In genomic region chr14:104386281-104386841, GRCh38 we compare ENCODE assay signal across 2 cellular contexts.
TF ChIP-seq lines count a peak whose summit lies in the region.

No MANE protein-coding gene starts in this region.

TF ChIP-seq in SK-N-SH, 30 proteins besides CTCF, POLR2A, EP300 and RAD21 (continued from another document):
- no peak for TF ChIP-seq ZBTB33 (IDR thresholded peaks at IDR 0.05; ENCODE audit: borderline replicate concordance, low read depth)
- TF ChIP-seq TCF12 (IDR thresholded peaks at IDR 0.05): no peak
- TF ChIP-seq TAF1 (IDR thresholded peaks at IDR 0.05; ENCODE audit: borderline replicate concordance, low read depth, low read length): no peak
- TF ChIP-seq GATA2 (CRISPR knock-in tag; IDR thresholded peaks at IDR 0.05): no peak
TF ChIP-seq in SK-N-SH: peak in this region for 0.

TF ChIP-seq in SK-N-SH treated with all-trans-retinoic acid at 6 μM for 48 hours, 23 proteins besides CTCF, POLR2A, EP300 and RAD21 (continued from another document):
- TF ChIP-seq CREB5 (CRISPR knock-in tag; IDR thresholded peaks at IDR 0.05; ENCODE audit: low read depth): no peak
- TF ChIP-seq ZNF70 (CRISPR knock-in tag; IDR thresholded peaks at IDR 0.05): no peak
